In the genomic region with DNA sequence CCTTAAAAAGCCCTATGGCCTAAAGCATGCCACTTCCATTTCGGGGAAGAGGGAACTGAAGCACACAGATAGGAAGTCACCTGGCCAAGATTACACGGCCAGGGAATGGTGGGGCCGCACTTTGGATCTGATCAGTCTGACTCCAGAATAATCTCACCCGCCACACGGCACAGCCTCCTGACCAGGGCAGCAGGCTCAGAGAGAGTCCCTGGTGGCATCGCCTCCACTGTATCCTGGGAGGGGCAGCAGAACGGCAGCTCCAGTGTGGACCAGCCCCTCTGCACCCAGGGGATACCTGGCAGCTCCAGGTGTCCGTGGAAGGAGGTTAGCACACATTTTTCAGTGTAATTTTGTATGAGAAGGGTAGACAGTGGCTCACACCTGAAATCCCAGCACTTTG, we compare ENCODE assay signal across 20 cellular contexts.
"Had no signal": no experiment of that assay in that cellular context is flagged by ENCODE, and none has a peak within 500 bp of the region (broad histone marks: within the 10 kb centered on the region; RNA-seq: fewer than 3 reads in every experiment).

No MANE protein-coding gene starts in this region.

- H3K9me3 Mint-ChIP-seq: activated CD8-positive, alpha-beta T cell treated with anti-CD3 and anti-CD28 coated beads for 36 hours; activated naive CD4-positive, alpha-beta T cell treated with anti-CD3 and anti-CD28 coated beads, Interleukin-2, amount 10 ng/mL, durations not matched to agents 7 days and 5 days; activated T-cell treated with anti-CD3 and anti-CD28 coated beads, Interleukin-2, amount 50 U/mL, for 72 hours; activated T-helper 2 cell treated with anti-CD3 and anti-CD28 coated beads, Interferon-gamma antibody, Interleukin-2, Interleukin-4, amounts not matched to agents 10 μg/mL and 5 μg/mL and 100 μg/mL, durations not matched to agents 14 hours and 24 hours and 36 hours; brain; T-cell had no signal

- H3K4me3 Mint-ChIP-seq: activated CD4-positive, alpha-beta T cell treated with anti-CD3 and anti-CD28 coated beads for 36 hours; activated CD8-positive, alpha-beta T cell treated with anti-CD3 and anti-CD28 coated beads for 36 hours; activated naive CD4-positive, alpha-beta T cell treated with anti-CD3 and anti-CD28 coated beads, Interleukin-2, amount 10 ng/mL, durations not matched to agents 7 days and 5 days; activated T-cell treated with anti-CD3 and anti-CD28 coated beads, Interleukin-2, amount 50 U/mL, for 72 hours; brain; T-cell had no signal

- H3K27ac Mint-ChIP-seq: activated CD4-positive, alpha-beta T cell treated with anti-CD3 and anti-CD28 coated beads for 36 hours; activated CD8-positive, alpha-beta T cell treated with anti-CD3 and anti-CD28 coated beads for 36 hours; activated naive CD4-positive, alpha-beta T cell treated with anti-CD3 and anti-CD28 coated beads, Interleukin-2, amount 10 ng/mL, durations not matched to agents 7 days and 5 days; activated T-cell treated with anti-CD3 and anti-CD28 coated beads, Interleukin-2, amount 50 U/mL, for 72 hours; activated T-helper 2 cell treated with anti-CD3 and anti-CD28 coated beads, Interferon-gamma antibody, Interleukin-2, Interleukin-4, amounts not matched to agents 10 μg/mL and 5 μg/mL and 100 μg/mL, durations not matched to agents 14 hours and 24 hours and 36 hours; T-cell had no signal

- DNase-seq: activated CD4-positive, alpha-beta T cell treated with anti-CD3 and anti-CD28 coated beads for 36 hours; activated CD4-positive, alpha-beta T cell treated with anti-CD3 and anti-CD28 coated beads, Interleukin-2, amount 50 U/mL, for 1 hour; activated CD8-positive, alpha-beta memory T cell treated with anti-CD3 and anti-CD28 coated beads, Interleukin-2, amount 50 U/mL, for 4 hours; activated CD8-positive, alpha-beta T cell treated with anti-CD3 and anti-CD28 coated beads for 36 hours; activated gamma-delta T cell treated with Interleukin-2 at 50 U/mL for 16 hours; activated naive CD4-positive, alpha-beta T cell treated with anti-CD3 and anti-CD28 coated beads, Interleukin-2, amount 10 ng/mL, durations not matched to agents 7 days and 5 days; activated T-cell treated with anti-CD3 and anti-CD28 coated beads, Interleukin-2, amount 50 U/mL, for 72 hours; Kasumi-1; KBM-7; NCI-H1105 treated with DMSO at 0.1 percent for 48 hours; NCI-H1436 treated with DMSO at 0.1 percent for 48 hours; NCI-H187; NCI-H2081; NCI-H446; PC-3; SIG-M5; T-cell; WERI-Rb-1 had no signal

- H3K27me3 Mint-ChIP-seq: activated CD4-positive, alpha-beta T cell treated with anti-CD3 and anti-CD28 coated beads for 36 hours; activated CD8-positive, alpha-beta T cell treated with anti-CD3 and anti-CD28 coated beads for 36 hours; activated naive CD4-positive, alpha-beta T cell treated with anti-CD3 and anti-CD28 coated beads, Interleukin-2, amount 10 ng/mL, durations not matched to agents 7 days and 5 days; T-cell had no signal

- H3K4me1 Mint-ChIP-seq: T-cell had no signal

- H3K27ac ChIP-seq: WERI-Rb-1 had no signal
